ENCODE assay signal across 8 cellular contexts in genomic region chr20:18497603-18498002, GRCh38. TPM values are rescaled to one million over a fixed set of nuclear protein-coding genes. Genes with fewer than 3 reads are reported as not detected.
DNase-seq lines count a peak whose midpoint lies in the region; ATAC-seq and TF ChIP-seq lines count a peak whose summit lies in the region.

No MANE protein-coding gene starts in this region.

- intact Hi-C loops in vagina (cut with DNase I) (no loop called here), CD14-positive monocyte (cut with micrococcal nuclease) (no loop called here)

- H3K4me3 Mint-ChIP-seq in stimulated activated naive CD8-positive, alpha-beta T cell treated with anti-CD3 and anti-CD28 coated beads, Interleukin-15, Interleukin-2, amounts not matched to agents 100 ng/mL and 50 ng/mL, for 24 hours = peak overlapping the region; percentile 98
- H3K4me3 Mint-ChIP-seq in CD14-positive monocyte = no peak overlapping the region

- TF ChIP-seq CTCF in vagina (IDR thresholded peaks at IDR 0.05) (no peak), CD14-positive monocyte (IDR thresholded peaks at IDR 0.05) (no peak)

- H3K4me3 ChIP-seq in muscle layer of colon (ENCODE audit: low read depth in 1 of 2, low read length in 2 of 2) (peak overlapping the region in 1 of 2 donors; percentile 73), vagina (no peak overlapping the region)

- H3K27ac ChIP-seq in angular gyrus (ENCODE audit: low read depth, low read length) (peak overlapping the region; percentile 50), muscle layer of colon (ENCODE audit: low read depth, low read length) (peak overlapping the region; percentile 10), vagina (peak overlapping the region; percentile 75)

- H3K36me3 ChIP-seq in muscle layer of colon (ENCODE audit: insufficient read depth, low read length) = peaks cover 9% of the 10 kb centered on the region
- peaks cover 0 to 9% of the 10 kb centered on the region in 2 donors for H3K36me3 ChIP-seq in vagina

- no peak for DNase-seq in stimulated activated naive CD8-positive, alpha-beta T cell treated with anti-CD3 and anti-CD28 coated beads, Interleukin-15, Interleukin-2, amounts not matched to agents 100 U/mL and 50 U/mL, for 24 hours
- DNase-seq in vagina (ENCODE audit: extremely low spot score in 2 of 2) (no peak), CD14-positive monocyte (ENCODE audit: low spot score) (no peak)

- no peaks in the 10 kb centered on the region for H3K9me3 Mint-ChIP-seq in stimulated activated naive CD8-positive, alpha-beta T cell treated with anti-CD3 and anti-CD28 coated beads, Interleukin-15, Interleukin-2, amounts not matched to agents 100 ng/mL and 50 ng/mL, for 24 hours
- no peaks in the 10 kb centered on the region for H3K9me3 Mint-ChIP-seq in CD14-positive monocyte

- ATAC-seq in stimulated activated naive CD8-positive, alpha-beta T cell treated with anti-CD3 and anti-CD28 coated beads, Interleukin-15, Interleukin-2, amounts not matched to agents 100 U/mL and 50 U/mL, for 24 hours = no peak
- ATAC-seq in GM19467 (IDR thresholded peaks at IDR 0.05; ENCODE audit: unreplicated experiment) (no peak), GM19455 (IDR thresholded peaks at IDR 0.05; ENCODE audit: unreplicated experiment) (no peak)

- peaks cover 6% of the 10 kb centered on the region for H3K36me3 Mint-ChIP-seq in stimulated activated naive CD8-positive, alpha-beta T cell treated with anti-CD3 and anti-CD28 coated beads, Interleukin-15, Interleukin-2, amounts not matched to agents 100 ng/mL and 50 ng/mL, for 24 hours (ENCODE audit: low read depth)
- peaks cover 3 to 5% of the 10 kb centered on the region in 2 donors for H3K36me3 Mint-ChIP-seq in CD14-positive monocyte

- H3K27me3 ChIP-seq in muscle layer of colon (ENCODE audit: control insufficient read depth in 1 of 2, insufficient read depth in 2 of 2, low read length in 2 of 2) (no peaks in the 10 kb centered on the region), vagina (no peaks in the 10 kb centered on the region)

- H3K27ac Mint-ChIP-seq in stimulated activated naive CD8-positive, alpha-beta T cell treated with anti-CD3 and anti-CD28 coated beads, Interleukin-15, Interleukin-2, amounts not matched to agents 100 ng/mL and 50 ng/mL, for 24 hours = peak overlapping the region; percentile 26
- no peak overlapping the region for H3K27ac Mint-ChIP-seq in CD14-positive monocyte

- no peak overlapping the region for H3K9ac ChIP-seq in muscle layer of colon (ENCODE audit: low read length)

- H3K4me1 ChIP-seq in muscle layer of colon (ENCODE audit: insufficient read depth, low read length) (peaks cover 10% of the 10 kb centered on the region), vagina (peaks cover 18% of the 10 kb centered on the region)

- H3K4me1 Mint-ChIP-seq in stimulated activated naive CD8-positive, alpha-beta T cell treated with anti-CD3 and anti-CD28 coated beads, Interleukin-15, Interleukin-2, amounts not matched to agents 100 ng/mL and 50 ng/mL, for 24 hours (ENCODE audit: low read depth) = peaks cover 16% of the 10 kb centered on the region
- peaks cover 22% of the 10 kb centered on the region for H3K4me1 Mint-ChIP-seq in CD14-positive monocyte

- H3K27me3 Mint-ChIP-seq in stimulated activated naive CD8-positive, alpha-beta T cell treated with anti-CD3 and anti-CD28 coated beads, Interleukin-15, Interleukin-2, amounts not matched to agents 100 ng/mL and 50 ng/mL, for 24 hours = peaks cover 9% of the 10 kb centered on the region
- H3K27me3 Mint-ChIP-seq in CD14-positive monocyte (ENCODE audit: low read depth in 3 of 3) = peaks cover 0 to 2% (median 0%) of the 10 kb centered on the region in 3 donors

- H3K9me3 ChIP-seq in muscle layer of colon (ENCODE audit: low read length) (no peaks in the 10 kb centered on the region), vagina (no peaks in the 10 kb centered on the region)

- TF ChIP-seq POLR2A in vagina (IDR thresholded peaks at IDR 0.05) = no peak

RNA-seq across cellular contexts. Expression of gene RBBP9, which starts 0.6 kb away (rescaled TPM):
- total RNA-seq in vagina = 11.0 TPM
- polyA plus RNA-seq in CD14-positive monocyte = 1 to 10 TPM; 5.2 to 6.9 TPM

RNA-seq across cellular contexts. Expression of gene SEC23B, which starts 10.1 kb away (rescaled TPM):
- 30.7 TPM for total RNA-seq in vagina
- 10 to 100 TPM; 68.4 to 88.1 TPM for polyA plus RNA-seq in CD14-positive monocyte

RNA-seq across cellular contexts. Expression of gene POLR3F, which starts 30.4 kb away (rescaled TPM):
- 8.1 TPM for total RNA-seq in vagina
- polyA plus RNA-seq in CD14-positive monocyte = 1 to 10 TPM; 4.8 to 6.7 TPM

RNA-seq across cellular contexts. Expression of gene DZANK1, which starts 30.8 kb away (rescaled TPM):
- total RNA-seq in vagina = 2.9 TPM
- under 1 TPM; 0.17 to 0.69 TPM for polyA plus RNA-seq in CD14-positive monocyte

Comparison
In these comparisons a context has a peak if more than half of its experiments do, and no peak if none do; other contexts are left out.
1. H3K27ac ChIP-seq: peak in every context shown above with its lines; median percentile 75 in vagina; 50 in angular gyrus; 10 in muscle layer of colon.